Comparison of ENCODE assay signal across 25 cellular contexts in genomic region chr21:17048974-17049373, GRCh38.
A peak's percentile ranks its signal among the peaks of the same experiment; 100 is the strongest.
DNase-seq lines count a peak whose midpoint lies in the region; ATAC-seq and TF ChIP-seq lines count a peak whose summit lies in the region.
"Had no signal": no experiment of that assay in that cellular context is flagged by ENCODE, and none has a peak within 500 bp of the region (broad histone marks: within the 10 kb centered on the region; RNA-seq: fewer than 3 reads in every experiment).

No MANE protein-coding gene starts in this region.

- ATAC-seq in WTC11 (peak; percentile 56), HG03442 (IDR thresholded peaks at IDR 0.05; ENCODE audit: unreplicated experiment) (no peak), body of pancreas (no peak), GM19328 (IDR thresholded peaks at IDR 0.05; ENCODE audit: unreplicated experiment) (no peak)
- ATAC-seq: GM12878 had no signal

- H3K27me3 ChIP-seq in trophoblast cell (ENCODE audit: insufficient read depth, low read length) (no peaks in the 10 kb centered on the region), body of pancreas (no peaks in the 10 kb centered on the region)
- H3K27me3 ChIP-seq: BE2C, BLaER1 had no signal

- no peak overlapping the region for H3K4ac ChIP-seq in trophoblast cell (ENCODE audit: low read depth, low read length)

- POLR2A ChIA-PET in WTC11 (lab: Charles Lee), result no interaction called here

- peak overlapping the region; percentile 18 for H2BK5ac ChIP-seq in trophoblast cell (ENCODE audit: low read depth, low read length, poor library complexity)

- H3K4me1 ChIP-seq in trophoblast cell (ENCODE audit: control insufficient read depth in 1 of 2, insufficient read depth in 2 of 2, low read length in 2 of 2) (peaks cover 6 to 8% of the 10 kb centered on the region in 2 experiments), body of pancreas (no peaks in the 10 kb centered on the region)
- H3K4me1 ChIP-seq: BLaER1 had no signal

- H3K4me1 Mint-ChIP-seq in WTC11 (peaks cover 50% of the 10 kb centered on the region), mesothelial cell of epicardium (peaks cover 34% of the 10 kb centered on the region)
- H3K4me1 Mint-ChIP-seq: CD14-positive monocyte; CD4-positive, alpha-beta memory T cell; CD4-positive, CD25-positive, alpha-beta regulatory T cell; CD8-positive, alpha-beta memory T cell had no signal

- H3K36me3 Mint-ChIP-seq in WTC11 (peaks cover 6% of the 10 kb centered on the region; the same call in 1 of the 2 replicates), mesothelial cell of epicardium (peaks cover 2% of the 10 kb centered on the region)
- H3K36me3 Mint-ChIP-seq: CD14-positive monocyte; CD4-positive, alpha-beta memory T cell; CD4-positive, CD25-positive, alpha-beta regulatory T cell; CD8-positive, alpha-beta memory T cell had no signal

- H3K79me2 ChIP-seq in trophoblast cell (ENCODE audit: control insufficient read depth, insufficient read depth, low read length, poor library complexity), result no peaks in the 10 kb centered on the region

- DNase-seq in WTC11 (ENCODE audit: low spot score) (no peak), mesothelial cell of epicardium (ENCODE audit: low spot score in 2 of 2, unreplicated experiment in 2 of 2) (no peak), trophoblast cell (no peak), body of pancreas (no peak), NCI-H146 treated with DMSO at 0.1 percent for 48 hours (lab: John Stamatoyannopoulos, UW; ENCODE audit: unreplicated experiment) (no peak)
- DNase-seq: 8988T; ACHN; BE2C; C1 segment of cervical spinal cord; CD4-positive, CD25-positive, alpha-beta regulatory T cell; CD8-positive, alpha-beta memory T cell; COR-L47; DMS 273 treated with DMSO at 0.1 percent for 48 hours; DMS153; DMS53; DMS79; DND-41; EL; GDM1 had no signal

- peak overlapping the region; percentile 1 for H3K14ac ChIP-seq in trophoblast cell (ENCODE audit: low read length)

- no peak for TF ChIP-seq POLR2A in body of pancreas (IDR thresholded peaks at IDR 0.05)

- TF ChIP-seq CTCF in WTC11 (IDR thresholded peaks at IDR 0.05) (no peak), mesothelial cell of epicardium (IDR thresholded peaks at IDR 0.05; ENCODE audit: unreplicated experiment) (no peak), body of pancreas (IDR thresholded peaks at IDR 0.05) (no peak)

- peaks cover 6% of the 10 kb centered on the region for H3K9me3 ChIP-seq in trophoblast cell (ENCODE audit: insufficient read depth, low read depth, low read length)
- H3K9me3 ChIP-seq in body of pancreas, result no peaks in the 10 kb centered on the region
- H3K9me3 ChIP-seq: BE2C had no signal

- H4K8ac ChIP-seq in trophoblast cell (ENCODE audit: low read depth, low read length), result no peak overlapping the region

- no peak overlapping the region for H2AFZ ChIP-seq in trophoblast cell (ENCODE audit: insufficient read depth, low read length, poor library complexity)

- H3K18ac ChIP-seq in trophoblast cell (ENCODE audit: low read length), result peak overlapping the region; percentile 10

- H3K4me3 ChIP-seq in trophoblast cell (ENCODE audit: low read depth, low read length) (peak overlapping the region; percentile 1), body of pancreas (no peak overlapping the region)
- H3K4me3 ChIP-seq: BLaER1, GM12878 had no signal

- H3K27me3 Mint-ChIP-seq in WTC11 (ENCODE audit: low read depth) (no peaks in the 10 kb centered on the region), mesothelial cell of epicardium (ENCODE audit: low read depth) (no peaks in the 10 kb centered on the region)
- H3K27me3 Mint-ChIP-seq: CD4-positive, alpha-beta memory T cell; CD4-positive, CD25-positive, alpha-beta regulatory T cell; CD8-positive, alpha-beta memory T cell had no signal

- H3K36me3 ChIP-seq in trophoblast cell (ENCODE audit: control insufficient read depth in 1 of 2, insufficient read depth in 2 of 2, low read length in 2 of 2), result no peaks in the 10 kb centered on the region
- no peaks in the 10 kb centered on the region for H3K36me3 ChIP-seq in body of pancreas (replicated peaks in 1 of 2; ENCODE audit: insufficient read depth in 1 of 2, low read depth in 2 of 2)
- H3K36me3 ChIP-seq: BE2C, BLaER1 had no signal

- no peak overlapping the region for H3K4me3 Mint-ChIP-seq in WTC11
- no peak overlapping the region for H3K4me3 Mint-ChIP-seq in mesothelial cell of epicardium
- H3K4me3 Mint-ChIP-seq: CD14-positive monocyte; CD4-positive, alpha-beta memory T cell; CD4-positive, CD25-positive, alpha-beta regulatory T cell; CD8-positive, alpha-beta memory T cell had no signal

- no peak overlapping the region for H4K12ac ChIP-seq in trophoblast cell (ENCODE audit: low read depth, low read length)

- no peak overlapping the region for H3K23ac ChIP-seq in trophoblast cell (ENCODE audit: low read length)

- peak overlapping the region; percentile 35 for H3K27ac Mint-ChIP-seq in WTC11
- H3K27ac Mint-ChIP-seq in mesothelial cell of epicardium, result peak overlapping the region; percentile 22
- H3K27ac Mint-ChIP-seq: CD14-positive monocyte; CD4-positive, alpha-beta memory T cell; CD4-positive, CD25-positive, alpha-beta regulatory T cell; CD8-positive, alpha-beta memory T cell had no signal

- WGBS in trophoblast cell (ENCODE audit: extremely low coverage, insufficient coverage, insufficient read length), result no CpG with 5 or more reads among the region's 3 CpGs
- 37 to 47% methylated on average over 3 of the region's 3 CpGs for WGBS in body of pancreas, 2 donors

- no peak overlapping the region for H3K4me2 ChIP-seq in trophoblast cell (ENCODE audit: low read length)
- H3K4me2 ChIP-seq: BLaER1 had no signal

- H2AK5ac ChIP-seq in trophoblast cell (ENCODE audit: low read length), result peak overlapping the region; percentile 77

- H2BK120ac ChIP-seq in trophoblast cell (ENCODE audit: insufficient read depth, low read length, poor library complexity), result peak overlapping the region; percentile 18

- peak overlapping the region; percentile 80 for H4K91ac ChIP-seq in trophoblast cell (ENCODE audit: low read depth, low read length)

- H3K9me3 Mint-ChIP-seq in WTC11 (peaks cover 10% of the 10 kb centered on the region), mesothelial cell of epicardium (peaks cover 11% of the 10 kb centered on the region)

- H2BK12ac ChIP-seq in trophoblast cell (ENCODE audit: low read length), result peak overlapping the region; percentile 71

- no peak overlapping the region for H3K9ac ChIP-seq in trophoblast cell (ENCODE audit: low read length)
- H3K9ac ChIP-seq: BLaER1 had no signal

- intact Hi-C loops in body of pancreas (cut with DNase I), result no loop called here

- CTCF ChIA-PET in WTC11 (lab: Charles Lee), result no interaction called here

- H3K79me1 ChIP-seq in trophoblast cell (ENCODE audit: low read length), result peaks cover 7% of the 10 kb centered on the region

- no peak overlapping the region for H3K27ac ChIP-seq in trophoblast cell (ENCODE audit: low read depth, low read length)
- H3K27ac ChIP-seq in body of pancreas, result no peak overlapping the region
- H3K27ac ChIP-seq: BLaER1 had no signal

TF ChIP-seq in WTC11, 78 proteins besides CTCF, POLR2A, EP300 and RAD21:
- TF ChIP-seq TCF7 (CRISPR knock-in tag; IDR thresholded peaks at IDR 0.05; ENCODE audit: low read depth), result no peak
- TF ChIP-seq SMAD3 (CRISPR knock-in tag; IDR thresholded peaks at IDR 0.05; ENCODE audit: borderline replicate concordance), result no peak
- no peak for TF ChIP-seq SMAD4 (CRISPR knock-in tag; IDR thresholded peaks at IDR 0.05)
- no peak for TF ChIP-seq USF1 (CRISPR knock-in tag; IDR thresholded peaks at IDR 0.05)
- no peak for TF ChIP-seq ZNF671 (CRISPR knock-in tag; IDR thresholded peaks at IDR 0.05)
- TF ChIP-seq CDX4 (CRISPR knock-in tag; IDR thresholded peaks at IDR 0.05; ENCODE audit: borderline replicate concordance), result no peak
- no peak for TF ChIP-seq FOXP1 (CRISPR knock-in tag; IDR thresholded peaks at IDR 0.05; ENCODE audit: borderline replicate concordance)
- no peak for TF ChIP-seq TEAD1 (CRISPR knock-in tag; IDR thresholded peaks at IDR 0.05)
- no peak for TF ChIP-seq JUN (CRISPR knock-in tag; IDR thresholded peaks at IDR 0.05)
- no peak for TF ChIP-seq ELF4 (CRISPR knock-in tag; IDR thresholded peaks at IDR 0.05; ENCODE audit: low read depth)
- TF ChIP-seq ZNF416 (CRISPR knock-in tag; IDR thresholded peaks at IDR 0.05), result no peak
- no peak for TF ChIP-seq ETV6 (CRISPR knock-in tag; IDR thresholded peaks at IDR 0.05)
- TF ChIP-seq ZMAT4 (CRISPR knock-in tag; IDR thresholded peaks at IDR 0.05), result no peak
- TF ChIP-seq ATF3 (CRISPR knock-in tag; conservative IDR thresholded peaks at IDR 0.05), result no peak
- TF ChIP-seq ZNF138 (CRISPR knock-in tag; conservative IDR thresholded peaks at IDR 0.05), result no peak
